ENCODE assay signal across 1 cellular context in the genomic region with DNA sequence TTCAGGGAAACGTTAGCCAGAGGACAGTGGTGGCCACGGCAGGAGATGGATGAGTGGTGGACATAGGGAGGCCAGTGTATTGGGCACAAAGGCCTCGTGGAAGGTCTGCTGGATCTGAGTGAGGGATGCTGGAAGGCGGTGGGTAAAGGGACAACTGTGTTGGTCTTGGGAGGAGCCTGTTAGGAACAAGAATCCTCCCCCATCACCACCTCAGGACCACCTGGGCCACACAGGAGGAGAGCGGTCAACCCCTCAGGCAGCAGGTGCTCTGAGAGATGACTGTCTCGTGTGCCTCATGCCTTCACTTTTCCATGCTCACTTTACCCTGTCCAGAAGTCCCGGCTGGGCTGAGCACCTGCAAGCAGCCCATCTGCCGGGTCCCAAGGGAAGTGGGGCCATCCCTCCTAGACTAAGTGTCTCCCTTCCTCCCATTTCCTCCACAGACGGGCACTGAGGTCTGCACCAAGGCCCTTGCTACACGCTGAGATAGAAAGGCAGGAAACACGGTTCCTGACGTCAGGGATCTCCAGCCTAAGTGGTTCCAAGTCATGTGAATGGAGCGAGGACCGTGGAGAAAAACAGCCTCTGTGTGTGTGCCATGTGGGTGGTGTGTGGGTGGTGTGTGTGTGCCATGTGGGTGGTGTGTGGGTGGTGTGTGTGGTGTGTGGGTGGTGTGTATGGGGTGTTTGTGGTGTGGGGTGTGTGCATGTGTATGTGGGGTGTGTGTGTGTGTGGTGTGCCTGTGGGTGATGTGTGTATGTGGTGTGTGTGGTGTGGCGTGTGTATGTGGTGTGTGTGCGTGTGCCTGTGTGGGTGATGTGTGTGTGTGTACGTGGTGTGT.
TF ChIP-seq lines count a peak whose summit lies in the region.

No MANE protein-coding gene starts in this region.

TF ChIP-seq in HEK293, 187 proteins besides CTCF, POLR2A, EP300 and RAD21 (continued from another document):
- TF ChIP-seq PRDM2 (tag by site-specific recombination; IDR thresholded peaks at IDR 0.05; ENCODE audit: borderline replicate concordance) (no peak), ZNF280D (tag by site-specific recombination; IDR thresholded peaks at IDR 0.05) (no peak)
